ENCODE assay signal across 30 cellular contexts in the genomic region with DNA sequence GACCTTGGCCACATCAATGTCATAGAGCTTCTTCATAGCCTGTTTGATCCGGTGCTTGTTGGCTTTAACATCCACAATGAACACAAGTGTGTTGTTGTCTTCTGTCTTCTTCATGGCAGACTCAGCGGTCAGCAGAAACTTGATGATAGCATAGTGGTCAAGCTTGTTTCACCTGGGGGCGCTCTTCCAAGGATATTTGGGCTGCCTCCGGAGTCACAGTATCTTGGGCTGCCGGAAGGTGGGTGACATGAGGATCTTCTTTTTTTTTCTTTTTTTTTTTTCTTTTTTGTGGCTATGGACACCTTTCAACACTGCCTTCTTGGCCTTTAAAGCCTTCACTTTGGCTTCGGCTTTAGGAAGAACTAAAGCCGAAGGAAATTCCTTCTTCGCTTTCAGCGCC.
DNase-seq lines count a peak whose midpoint lies in the region; ATAC-seq, FAIRE-seq and TF ChIP-seq lines count a peak whose summit lies in the region.
"Had no signal": no experiment of that assay in that cellular context is flagged by ENCODE, and none has a peak within 500 bp of the region (broad histone marks: within the 10 kb centered on the region; RNA-seq: fewer than 3 reads in every experiment).

No MANE protein-coding gene starts in this region.

- H3K9me3 ChIP-seq in K562 (replicated peaks; ENCODE audit: control insufficient read depth, insufficient read depth, low read depth, low read length), result no peaks in the 10 kb centered on the region
- H3K9me3 ChIP-seq in neural progenitor cell (ENCODE audit: low read depth), result no peaks in the 10 kb centered on the region
- H3K9me3 ChIP-seq in vagina, result no peaks in the 10 kb centered on the region
- H3K9me3 ChIP-seq: A549 had no signal

- H3K9me3 Mint-ChIP-seq in GM23338, result no peaks in the 10 kb centered on the region
- H3K9me3 Mint-ChIP-seq in neural progenitor cell, result peaks cover 13% of the 10 kb centered on the region

- H3F3A ChIP-seq in GM23338 (replicated peaks; ENCODE audit: low read depth), result no peaks in the 10 kb centered on the region
- H3F3A ChIP-seq in neural progenitor cell (ENCODE audit: low read depth), result no peaks in the 10 kb centered on the region

- no peak for TF ChIP-seq RAD21 in K562 (CRISPR knock-in tag; conservative IDR thresholded peaks at IDR 0.05 in 1 of 2, IDR thresholded peaks at IDR 0.05 in 1 of 2)

- ATAC-seq in GM23338 (no peak), K562 (no peak)
- ATAC-seq: A549, PC-3 had no signal

- TF ChIP-seq EP300 in K562 (IDR thresholded peaks at IDR 0.05; ENCODE audit: low read length), result no peak

- BruUV-seq in K562 (replicated peaks; lab: Mats Ljungman, UMichigan), result no TSS peak

- TF ChIP-seq CTCF in GM23338 (conservative IDR thresholded peaks at IDR 0.05; ENCODE audit: low read depth in 2 of 2) (peak; percentile 26 to 53; a peak in 3 of 4 replicates), NB4 (IDR thresholded peaks at IDR 0.05; ENCODE audit: low read depth, low read length) (no peak), K562 (IDR thresholded peaks at IDR 0.05 in 2 of 3, conservative IDR thresholded peaks at IDR 0.05 in 1 of 3; ENCODE audit: insufficient read depth in 2 of 3, low read depth in 1 of 3, low read length in 3 of 3) (peak in 2 of 3 experiments; percentile 5 to 18; a peak in 1 of 6 replicates), neural progenitor cell (IDR thresholded peaks at IDR 0.05) (peak; percentile 10), vagina (IDR thresholded peaks at IDR 0.05) (no peak)

- no peak for TF ChIP-seq POLR2A in NB4 (IDR thresholded peaks at IDR 0.05; ENCODE audit: extremely low read depth, insufficient read length)
- TF ChIP-seq POLR2A in K562 (conservative IDR thresholded peaks at IDR 0.05), result no peak
- no peak for TF ChIP-seq POLR2A in vagina (IDR thresholded peaks at IDR 0.05)

- H3K27ac Mint-ChIP-seq in GM23338, result no peak overlapping the region
- H3K27ac Mint-ChIP-seq in neural progenitor cell, result no peak overlapping the region
- H3K27ac Mint-ChIP-seq: B cell; CD14-positive monocyte; CD8-positive, alpha-beta memory T cell; IgD-negative memory B cell had no signal

- no peaks in the 10 kb centered on the region for H3K9me1 ChIP-seq in K562 (ENCODE audit: control insufficient read depth, insufficient read depth, low read length)

- FAIRE-seq in K562 (lab: Jason Lieb, UNC) (no peak), urothelium cell line (lab: Jason Lieb, UNC) (no peak)
- FAIRE-seq: A549, GM12892, GM19239 had no signal

- CTCF ChIA-PET in K562 (lab: Yijun Ruan, JAX; ENCODE audit: low intra/inter-chr PET ratio), result no interaction called here

- peaks cover 9% of the 10 kb centered on the region for H3K4me1 Mint-ChIP-seq in GM23338
- no peaks in the 10 kb centered on the region for H3K4me1 Mint-ChIP-seq in neural progenitor cell
- H3K4me1 Mint-ChIP-seq: B cell; CD14-positive monocyte; CD8-positive, alpha-beta memory T cell; IgD-negative memory B cell had no signal

- no peak overlapping the region for H3K4me2 ChIP-seq in GM23338
- H3K4me2 ChIP-seq in K562 (ENCODE audit: insufficient read depth, low read length), result no peak overlapping the region
- H3K4me2 ChIP-seq in neural progenitor cell, result no peak overlapping the region
- H3K4me2 ChIP-seq: A549 had no signal

- H3K27me3 ChIP-seq in GM23338 (ENCODE audit: insufficient read depth) (no peaks in the 10 kb centered on the region), K562 (ENCODE audit: control insufficient read depth in 2 of 2, insufficient read depth in 2 of 2, low read length in 2 of 2) (no peaks in the 10 kb centered on the region), neural progenitor cell (no peaks in the 10 kb centered on the region), vagina (no peaks in the 10 kb centered on the region)

- DNase-seq in GM23338 (ENCODE audit: low spot score), result peak; percentile 39
- peak; percentile 15 for DNase-seq in NB4 (ENCODE audit: low read depth)
- DNase-seq in K562 (ENCODE audit: extremely low read depth in 1 of 4, low spot score in 3 of 4), result peak in 1 of 4 experiments; percentile 14
- DNase-seq in neural progenitor cell (ENCODE audit: low spot score), result no peak
- DNase-seq in NCI-H146 treated with DMSO at 0.1 percent for 48 hours (lab: John Stamatoyannopoulos, UW; ENCODE audit: unreplicated experiment), result no peak
- no peak for DNase-seq in vagina (ENCODE audit: extremely low spot score in 2 of 2)
- DNase-seq in urothelium cell line (ENCODE audit: low spot score), result no peak
- DNase-seq: CD8-positive, alpha-beta memory T cell; DMS 273 treated with DMSO at 0.1 percent for 48 hours; DMS79; EL; HCEC 1CT; NCI-H1105; NCI-H1436 treated with DMSO at 0.1 percent for 48 hours; NCI-H1930; NCI-H2107; NCI-H524; NCI-H748 treated with DMSO at 0.1 percent for 48 hours; NK-92 treated with Interleukin-12 subunit alpha and Interleukin-12 subunit beta, amount 100 ng/mL, for 24 hours; PC-3; RPMI8226; SHP77 treated with DMSO at 0.1 percent for 48 hours had no signal

- no peaks in the 10 kb centered on the region for H3K36me3 ChIP-seq in GM23338 (ENCODE audit: insufficient read depth)
- H3K36me3 ChIP-seq in K562 (ENCODE audit: control insufficient read depth, insufficient read depth, low read length), result no peaks in the 10 kb centered on the region
- H3K36me3 ChIP-seq in neural progenitor cell, result no peaks in the 10 kb centered on the region
- H3K36me3 ChIP-seq in vagina, result no peaks in the 10 kb centered on the region

- intact Hi-C loops in K562 (cut with micrococcal nuclease) (no loop called here), vagina (cut with DNase I) (no loop called here)

- H2AFZ ChIP-seq in GM23338 (no peak overlapping the region), K562 (ENCODE audit: low read depth, low read length) (no peak overlapping the region), neural progenitor cell (replicated peaks) (no peak overlapping the region)

- H3K4me3 Mint-ChIP-seq in GM23338, result no peak overlapping the region
- no peak overlapping the region for H3K4me3 Mint-ChIP-seq in neural progenitor cell
- H3K4me3 Mint-ChIP-seq: B cell; CD14-positive monocyte; CD8-positive, alpha-beta memory T cell; IgD-negative memory B cell had no signal

- peaks cover 7% of the 10 kb centered on the region for H3K9me2 ChIP-seq in GM23338 (ENCODE audit: insufficient read depth)

- no peak overlapping the region for H3K9ac ChIP-seq in K562 (ENCODE audit: insufficient read depth in 1 of 2, low read depth in 2 of 2, low read length in 2 of 2)
- H3K9ac ChIP-seq in neural progenitor cell, result no peak overlapping the region

- no peaks in the 10 kb centered on the region for H3K79me2 ChIP-seq in GM23338 (replicated peaks; ENCODE audit: insufficient read depth)
- H3K79me2 ChIP-seq in K562 (ENCODE audit: control insufficient read depth, insufficient read depth, low read length), result no peaks in the 10 kb centered on the region
- H3K79me2 ChIP-seq in neural progenitor cell (ENCODE audit: low read depth), result no peaks in the 10 kb centered on the region

- POLR2A ChIA-PET in K562 (lab: Yijun Ruan, JAX), result no interaction called here

- H3K36me3 Mint-ChIP-seq in GM23338 (ENCODE audit: low read depth), result peaks cover 8% of the 10 kb centered on the region; the same call in 1 of the 3 replicates
- H3K36me3 Mint-ChIP-seq in neural progenitor cell, result no peaks in the 10 kb centered on the region
- H3K36me3 Mint-ChIP-seq: CD14-positive monocyte; CD8-positive, alpha-beta memory T cell; IgD-negative memory B cell had no signal

- in situ Hi-C loops in K562 (cut with MboI), result no loop called here

- no peaks in the 10 kb centered on the region for H4K20me1 ChIP-seq in GM23338 (replicated peaks; ENCODE audit: insufficient read depth)
- H4K20me1 ChIP-seq in K562 (replicated peaks; ENCODE audit: control insufficient read depth, insufficient read depth, low read length), result no peaks in the 10 kb centered on the region
- no peaks in the 10 kb centered on the region for H4K20me1 ChIP-seq in neural progenitor cell (ENCODE audit: low read depth)

- 2% methylated on average over 6 of the region's 9 CpGs for WGBS in K562 (ENCODE audit: insufficient coverage, low coverage, missing lambda C conversion rate)

- H3K27me3 Mint-ChIP-seq in GM23338 (ENCODE audit: insufficient read depth, low read depth, poor library complexity) (peaks cover 2% of the 10 kb centered on the region), neural progenitor cell (ENCODE audit: insufficient read depth, low read depth) (no peaks in the 10 kb centered on the region)
- H3K27me3 Mint-ChIP-seq: B cell, IgD-negative memory B cell had no signal

- H3K4me1 ChIP-seq in GM23338 (ENCODE audit: insufficient read depth), result peaks cover 10% of the 10 kb centered on the region
- peaks cover 0 to 4% of the 10 kb centered on the region in 2 experiments; a peak in 1 of 5 replicates for H3K4me1 ChIP-seq in K562 (replicated peaks in 1 of 2; ENCODE audit: control insufficient read depth in 2 of 2, insufficient read depth in 2 of 2, low read length in 2 of 2)
- H3K4me1 ChIP-seq in neural progenitor cell, result peaks cover 11% of the 10 kb centered on the region
- no peaks in the 10 kb centered on the region for H3K4me1 ChIP-seq in vagina
- H3K4me1 ChIP-seq: A549 had no signal

- H3K4me3 ChIP-seq in GM23338, result no peak overlapping the region
- H3K4me3 ChIP-seq in NB4 (ENCODE audit: low read depth, low read length), result no peak overlapping the region
- H3K4me3 ChIP-seq in K562, result no peak overlapping the region
- no peak overlapping the region for H3K4me3 ChIP-seq in neural progenitor cell
- no peak overlapping the region for H3K4me3 ChIP-seq in vagina
- H3K4me3 ChIP-seq: A549, SK-N-MC had no signal

- no peak overlapping the region for H3K27ac ChIP-seq in GM23338 (ENCODE audit: low read depth)
- no peak overlapping the region for H3K27ac ChIP-seq in K562 (ENCODE audit: extremely low read depth, low read depth, low read length)
- H3K27ac ChIP-seq in neural progenitor cell, result no peak overlapping the region
- H3K27ac ChIP-seq in vagina, result no peak overlapping the region
- H3K27ac ChIP-seq: A549, HL-60, SK-N-MC had no signal

TF ChIP-seq in GM23338, 12 proteins besides CTCF, POLR2A, EP300 and RAD21 (continues in another document):
- TF ChIP-seq EZH2 (IDR thresholded peaks at IDR 0.05; ENCODE audit: low read depth, unreplicated experiment) (no peak), EZH2phosphoT487 (IDR thresholded peaks at IDR 0.05; ENCODE audit: unreplicated experiment) (no peak), NANOG (IDR thresholded peaks at IDR 0.05; ENCODE audit: borderline replicate concordance) (no peak), POLR2AphosphoS5 (IDR thresholded peaks at IDR 0.05; ENCODE audit: low read depth) (no peak), ZNF114 (CRISPR knock-in tag; IDR thresholded peaks at IDR 0.05) (no peak), JUNB (IDR thresholded peaks at IDR 0.05; ENCODE audit: unreplicated experiment) (no peak)

TF ChIP-seq in K562, 482 proteins besides CTCF, POLR2A, EP300 and RAD21 (continues in another document):
- TF ChIP-seq FOXM1 (IDR thresholded peaks at IDR 0.05; ENCODE audit: low read depth) (no peak), FOXM1 (CRISPR knock-in tag; IDR thresholded peaks at IDR 0.05; ENCODE audit: low read depth) (no peak)

Comparison
In these comparisons a context has a peak if more than half of its experiments do, and no peak if none do; other contexts are left out.
1. DNase-seq: peak in GM23338 (single experiment) and NB4 (single experiment); none in neural progenitor cell (single experiment), NCI-H146 treated with DMSO at 0.1 percent for 48 hours (single experiment), vagina (0 of 2) and urothelium cell line (single experiment).
2. CTCF ChIP-seq: peak in GM23338 (2 of 2), K562 (2 of 3) and neural progenitor cell (single experiment); none in NB4 (single experiment) and vagina (0 of 3).